ENCODE assay signal across 20 cellular contexts in the genomic region with DNA sequence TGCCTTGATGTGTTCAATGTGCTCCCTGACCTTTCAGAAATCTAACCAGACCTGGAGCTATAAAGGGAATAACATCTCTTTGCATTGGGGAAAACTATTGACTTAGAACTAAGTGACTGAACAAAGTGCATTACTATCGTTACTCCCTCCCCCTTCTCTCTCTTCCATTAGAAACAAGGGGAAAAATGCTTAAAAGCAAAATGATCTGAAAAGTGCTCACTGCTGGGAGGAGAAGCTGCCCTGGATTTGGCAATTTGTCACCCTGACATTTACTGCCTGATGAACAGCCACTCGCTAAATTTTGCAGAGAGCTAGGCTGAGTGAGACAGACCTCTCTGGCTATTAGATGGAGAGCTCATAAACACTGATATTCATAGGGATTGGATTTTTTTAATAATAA. TPM values are rescaled to one million over a fixed set of nuclear protein-coding genes. Genes with fewer than 3 reads are reported as not detected.
DNase-seq lines count a peak whose midpoint lies in the region; ATAC-seq and TF ChIP-seq lines count a peak whose summit lies in the region.
"Had no signal": no experiment of that assay in that cellular context is flagged by ENCODE, and none has a peak within 500 bp of the region (broad histone marks: within the 10 kb centered on the region; RNA-seq: fewer than 3 reads in every experiment).

No MANE protein-coding gene starts in this region.

- no peak overlapping the region for H2AFZ ChIP-seq in GM23248
- H2AFZ ChIP-seq: GM23338 had no signal

- peak overlapping the region; percentile 28 for H3K27ac Mint-ChIP-seq in nephron progenitor cell
- H3K27ac Mint-ChIP-seq: GM23338, T-helper 17 cell had no signal

- H3K4me3 ChIP-seq in GM23248: no peak overlapping the region
- H3K4me3 ChIP-seq: BLaER1 treated with 17β-estradiol and CSF1 and Interleukin-3, amounts not matched to agents 10 nM and 100 nM; GM12878; GM23338 had no signal

- DNase-seq in NCI-H1105 treated with DMSO at 0.1 percent for 48 hours (lab: John Stamatoyannopoulos, UW) (peak; percentile 7), NCI-H1105 (lab: John Stamatoyannopoulos, UW) (no peak), HuH-7 (ENCODE audit: low spot score) (peak; percentile 17), NOMO-1 treated with dmso at 0.1 percent for 144 hours (lab: John Stamatoyannopoulos, UW; ENCODE audit: unreplicated experiment) (peak; percentile 24), nephron progenitor cell (peak; percentile 39), GM23248 (no peak), GDM1 (lab: John Stamatoyannopoulos, UW) (no peak)
- DNase-seq: KG1, NCI-H1092, NCI-H2029, NCI-H524, T-helper 17 cell had no signal

- H3K9me2 ChIP-seq in GM23248 (ENCODE audit: insufficient read depth): peaks cover 7% of the 10 kb centered on the region; the same call in 1 of the 2 replicates

- H3K9me3 ChIP-seq in GM23248 (ENCODE audit: low read depth): no peaks in the 10 kb centered on the region
- H3K9me3 ChIP-seq: BLaER1 treated with 17β-estradiol and CSF1 and Interleukin-3, amounts not matched to agents 10 nM and 100 nM had no signal

- H3K27me3 ChIP-seq in GM23248 (replicated peaks; ENCODE audit: insufficient read depth): peaks cover 10% of the 10 kb centered on the region
- H3K27me3 ChIP-seq: BLaER1 treated with 17β-estradiol and CSF1 and Interleukin-3, amounts not matched to agents 10 nM and 100 nM had no signal

- no peak overlapping the region for H3K9ac ChIP-seq in GM23248
- H3K9ac ChIP-seq: BLaER1 treated with 17β-estradiol and CSF1 and Interleukin-3, amounts not matched to agents 10 nM and 100 nM had no signal

- H4K20me1 ChIP-seq in GM23248 (ENCODE audit: insufficient read depth): no peaks in the 10 kb centered on the region
- H4K20me1 ChIP-seq: BLaER1 treated with 17β-estradiol and CSF1 and Interleukin-3, amounts not matched to agents 10 nM and 100 nM had no signal

- no peak for TF ChIP-seq CTCF in nephron progenitor cell (IDR thresholded peaks at IDR 0.05)

- no peak overlapping the region for H3K27ac ChIP-seq in GM23248
- H3K27ac ChIP-seq: BLaER1 treated with 17β-estradiol and CSF1 and Interleukin-3, amounts not matched to agents 10 nM and 100 nM; HL-60 had no signal

- H3K27me3 Mint-ChIP-seq in nephron progenitor cell (ENCODE audit: low read depth, poor library complexity): peaks cover 13% of the 10 kb centered on the region

- in situ Hi-C loops in GM23248 (cut with MboI): no loop called here

- H3K79me2 ChIP-seq in GM23248 (ENCODE audit: insufficient read depth): no peaks in the 10 kb centered on the region

- H3K4me3 Mint-ChIP-seq in nephron progenitor cell: peak overlapping the region; percentile 44
- H3K4me3 Mint-ChIP-seq: GM23338, T-helper 17 cell had no signal

- ATAC-seq in HG03521 (IDR thresholded peaks at IDR 0.05; ENCODE audit: unreplicated experiment): no peak
- ATAC-seq: GM12878, GM23338, Panc1, Right ventricle myocardium inferior, T-helper 17 cell had no signal

- H3K4me1 Mint-ChIP-seq in nephron progenitor cell: peaks cover 36% of the 10 kb centered on the region
- H3K4me1 Mint-ChIP-seq: GM23338, T-helper 17 cell had no signal

- H3K4me1 ChIP-seq in GM23248 (ENCODE audit: insufficient read depth): peaks cover 21% of the 10 kb centered on the region; the same call in 1 of the 2 replicates

- 6 to 8% methylated on average over 2 of the region's 2 CpGs for WGBS in GM23248 (ENCODE audit: low coverage in 1 of 2, low lambda C conversion rate in 2 of 2, missing lambda C conversion rate in 2 of 2), 2 experiments

- H3K36me3 Mint-ChIP-seq in nephron progenitor cell (ENCODE audit: low read depth): peaks cover 10% of the 10 kb centered on the region

- peaks cover 5% of the 10 kb centered on the region; the same call in 1 of the 2 replicates for H3F3A ChIP-seq in GM23248 (ENCODE audit: insufficient read depth)

- H3K4me2 ChIP-seq in GM23248 (ENCODE audit: unreplicated experiment): no peak overlapping the region
- H3K4me2 ChIP-seq: BLaER1 treated with 17β-estradiol and CSF1 and Interleukin-3, amounts not matched to agents 10 nM and 100 nM; GM23338 had no signal

- no peaks in the 10 kb centered on the region for H3K36me3 ChIP-seq in GM23248 (ENCODE audit: low read depth)
- H3K36me3 ChIP-seq: BLaER1 treated with 17β-estradiol and CSF1 and Interleukin-3, amounts not matched to agents 10 nM and 100 nM had no signal

- H3K9me3 Mint-ChIP-seq in nephron progenitor cell: peaks cover 23% of the 10 kb centered on the region

RNA-seq across cellular contexts. Expression of a gene that starts 48.6 kb away (rescaled TPM):
- total RNA-seq in GM23248 (2014; rRNA removed; shearing (Covaris generic)): under 0.01 TPM in 1 of 2 replicates, not detected in the other
- polyA plus RNA-seq in GM23248 (2016; fragmentation: Nextera tagmentation; extraction: Ambion mirVana): 0.14 TPM in 1 of 2 replicates, not detected in the other
- total RNA-seq: A172 had no signal

Comparison
In these comparisons a context has a peak if more than half of its experiments do, and no peak if none do; other contexts are left out.
1. DNase-seq: peak in NCI-H1105 treated with DMSO at 0.1 percent for 48 hours (single experiment), HuH-7 (single experiment), NOMO-1 treated with dmso at 0.1 percent for 144 hours (single experiment) and nephron progenitor cell (single experiment); none in NCI-H1105 (single experiment), GM23248 (single experiment) and GDM1 (single experiment).